ENCODE assay signal across 8 cellular contexts in the genomic region with DNA sequence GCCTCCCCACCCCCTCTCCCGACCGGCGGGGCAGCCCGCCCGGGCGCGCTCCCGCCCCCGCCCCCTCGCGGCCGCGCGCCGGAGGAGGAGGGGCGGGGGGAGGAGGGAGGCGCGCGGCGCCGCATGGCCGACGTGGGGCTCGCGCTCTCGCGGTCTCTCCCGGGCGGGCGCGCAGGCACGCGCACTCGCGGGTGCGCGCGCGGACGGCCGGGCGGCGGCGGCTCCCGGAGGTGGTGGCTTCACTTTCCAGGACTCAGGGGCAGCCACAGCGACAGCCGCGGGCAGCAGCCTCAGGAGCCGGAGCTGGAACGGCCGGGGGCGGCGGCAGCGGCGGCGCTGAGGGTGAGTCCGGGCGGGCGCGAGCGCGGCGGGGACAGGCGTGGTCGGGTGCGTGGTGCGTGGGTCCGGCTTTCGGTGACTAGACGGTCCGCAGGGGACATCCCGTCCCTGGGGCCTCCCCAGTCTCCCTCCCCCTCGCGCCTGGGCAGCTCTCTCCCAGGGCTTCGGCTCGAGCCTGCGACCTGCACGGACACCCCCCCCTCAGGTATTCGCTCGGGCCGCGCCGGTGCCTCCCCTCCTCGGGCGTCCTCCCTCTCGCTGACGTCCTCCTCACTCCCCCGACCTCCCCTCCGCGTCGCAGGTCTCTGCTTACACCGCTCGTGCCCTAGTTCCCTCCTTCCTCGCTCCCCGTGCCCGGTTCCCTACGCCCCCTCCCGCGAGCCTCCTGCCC. TPM values are rescaled to one million over a fixed set of nuclear protein-coding genes. Genes with fewer than 3 reads are reported as not detected.
A peak's percentile ranks its signal among the peaks of the same experiment; 100 is the strongest.
DNase-seq lines count a peak whose midpoint lies in the region; ATAC-seq and TF ChIP-seq lines count a peak whose summit lies in the region.

Gene UBE2E2, plus strand, starts transcription at position 407 of the 730 bp plus-strand sequence.

- H3K9me3 ChIP-seq in GM23248 (ENCODE audit: low read depth) = no peaks in the 10 kb centered on the region
- no peaks in the 10 kb centered on the region for H3K9me3 ChIP-seq in KOPT-K1 (ENCODE audit: insufficient read depth, low read length, poor library complexity, severe bottlenecking)
- no peaks in the 10 kb centered on the region for H3K9me3 ChIP-seq in T-helper 17 cell (ENCODE audit: control insufficient read depth, low read length, poor library complexity, severe bottlenecking)
- no peaks in the 10 kb centered on the region for H3K9me3 ChIP-seq in iPS-15b (ENCODE audit: control insufficient read depth, insufficient read depth, low read length)
- no peaks in the 10 kb centered on the region for H3K9me3 ChIP-seq in gastrocnemius medialis

- H3K27me3 ChIP-seq in GM23248 (replicated peaks; ENCODE audit: insufficient read depth) (no peaks in the 10 kb centered on the region), iPS-15b (ENCODE audit: control insufficient read depth, insufficient read depth, low read length) (peaks cover 27% of the 10 kb centered on the region), gastrocnemius medialis (no peaks in the 10 kb centered on the region)

- TF ChIP-seq POLR2A in gastrocnemius medialis (IDR thresholded peaks at IDR 0.05) = peak; percentile 95 to 97

- WGBS in GM23248 (ENCODE audit: low coverage in 1 of 2, low lambda C conversion rate in 2 of 2, missing lambda C conversion rate in 2 of 2), 2 experiments = 1% methylated on average over 87 of the region's 99 CpGs; no CpG with 5 or more reads in 1 of the 2 experiments

- peak within 1 kb of the TSS; percentile 88 for H3K4me3 Mint-ChIP-seq in T-helper 17 cell
- H3K4me3 Mint-ChIP-seq in MCF 10A (ENCODE audit: unreplicated experiment) = peak within 1 kb of the TSS; percentile 87

- peaks cover 40% of the 10 kb centered on the region for H3K79me2 ChIP-seq in GM23248 (ENCODE audit: insufficient read depth)

- H3K27ac Mint-ChIP-seq in T-helper 17 cell (peak within 1 kb of the TSS; percentile 14), MCF 10A (ENCODE audit: low read depth, unreplicated experiment) (peak within 1 kb of the TSS; percentile 39)

- H3K27me3 Mint-ChIP-seq in T-helper 17 cell = peaks cover 24% of the 10 kb centered on the region
- H3K27me3 Mint-ChIP-seq in MCF 10A (ENCODE audit: insufficient read depth, unreplicated experiment) = peaks cover 7% of the 10 kb centered on the region

- no peaks in the 10 kb centered on the region for H3K9me3 Mint-ChIP-seq in MCF 10A (ENCODE audit: unreplicated experiment)

- H3K9me2 ChIP-seq in GM23248 (ENCODE audit: insufficient read depth) = no peaks in the 10 kb centered on the region

- peaks cover 15% of the 10 kb centered on the region for H3K4me1 Mint-ChIP-seq in T-helper 17 cell
- H3K4me1 Mint-ChIP-seq in MCF 10A (ENCODE audit: insufficient read depth, unreplicated experiment) = peaks cover 12% of the 10 kb centered on the region

- BruUV-seq in MCF 10A (replicated peaks; lab: Mats Ljungman, UMichigan) = no TSS peak

- DNase-seq in GM10266 (ENCODE audit: extremely low spot score) (peak; percentile 94), GM23248 (peak; percentile 87), T-helper 17 cell (peak in 2 of 3 donors; percentile 10 to 21), MCF 10A (ENCODE audit: unreplicated experiment) (peak; percentile 55), gastrocnemius medialis (peak; percentile 72 to 78), NCI-H187 (lab: John Stamatoyannopoulos, UW) (no peak)

- 0 out of 2 replicates have a peak, but pooled peaks cover 3% of the 10 kb centered on the region for H4K20me1 ChIP-seq in GM23248 (ENCODE audit: insufficient read depth)

- H3K4me3 ChIP-seq in GM23248 = peak within 1 kb of the TSS; percentile 85
- peak within 1 kb of the TSS; percentile 88 for H3K4me3 ChIP-seq in iPS-15b (ENCODE audit: low read depth, low read length)
- peak within 1 kb of the TSS; percentile 67 to 84 (median 78) for H3K4me3 ChIP-seq in gastrocnemius medialis

- H3K4me2 ChIP-seq in GM23248 (ENCODE audit: unreplicated experiment) = peak within 1 kb of the TSS; percentile 90

- H3K9ac ChIP-seq in GM23248 (peak within 1 kb of the TSS; percentile 85), iPS-15b (ENCODE audit: low read depth, low read length) (peak within 1 kb of the TSS; percentile 79)

- TF ChIP-seq CTCF in GM10266 (IDR thresholded peaks at IDR 0.05; ENCODE audit: control insufficient read depth, insufficient read depth, low read depth, missing control alignments) (no peak), MCF 10A (IDR thresholded peaks at IDR 0.05; ENCODE audit: unreplicated experiment) (no peak), gastrocnemius medialis (IDR thresholded peaks at IDR 0.05 in 4 of 5, conservative IDR thresholded peaks at IDR 0.05 in 1 of 5) (no peak)

- H3K27ac ChIP-seq in GM23248 (no peak within 1 kb of the TSS), KOPT-K1 (ENCODE audit: low read depth, low read length, poor library complexity, severe bottlenecking) (peak within 1 kb of the TSS; percentile 60), gastrocnemius medialis (peak within 1 kb of the TSS; percentile 90 to 95 (median 92))

- H2AFZ ChIP-seq in GM23248 = peak within 1 kb of the TSS; percentile 95

- CTCF ChIA-PET in MCF 10A (lab: Yijun Ruan, JAX) = no interaction called here

- peaks cover 5% of the 10 kb centered on the region; the same call in 1 of the 2 replicates for H3F3A ChIP-seq in GM23248 (ENCODE audit: insufficient read depth)

- H3K36me3 ChIP-seq in GM23248 (ENCODE audit: low read depth) (no peaks in the 10 kb centered on the region), KOPT-K1 (ENCODE audit: insufficient read depth, low read length) (no peaks in the 10 kb centered on the region), iPS-15b (ENCODE audit: control insufficient read depth, insufficient read depth, low read length) (no peaks in the 10 kb centered on the region), gastrocnemius medialis (no peaks in the 10 kb centered on the region)

- in situ Hi-C loops in GM23248 (cut with MboI) (no loop called here), gastrocnemius medialis (cut with MboI; ENCODE audit: low sequenced_read_pairs in 4 of 4) (no loop called here)

- H3K4me1 ChIP-seq in GM23248 (ENCODE audit: insufficient read depth) = peaks cover 15% of the 10 kb centered on the region
- peaks cover 11% of the 10 kb centered on the region for H3K4me1 ChIP-seq in iPS-15b (ENCODE audit: control insufficient read depth, insufficient read depth, low read length)
- H3K4me1 ChIP-seq in gastrocnemius medialis = peaks cover 37 to 47% of the 10 kb centered on the region in 2 donors

- intact Hi-C loops in MCF 10A (cut with micrococcal nuclease) = loop anchor here (5.0 to 10.0 kb wide), 3 partner anchors 132 to 599 kb away; no protein-coding TSS in a partner anchor
- intact Hi-C loops in gastrocnemius medialis (cut with DNase I; ENCODE audit: low total_unique reads) = loop anchor here (1.0 to 10.0 kb wide), 4 partner anchors 100 to 742 kb away; partner anchors contain the start of gene NR1D2

- POLR2A ChIA-PET in MCF 10A (lab: Yijun Ruan, JAX) = interaction anchor here (0.5 to 1.8 kb wide), 6 partner anchors 8 to 606 kb away, joined by 3 to 5 read pairs (median 4); no protein-coding TSS in a partner anchor

- H3K36me3 Mint-ChIP-seq in T-helper 17 cell (ENCODE audit: low read depth) = peaks cover 5% of the 10 kb centered on the region
- no peaks in the 10 kb centered on the region for H3K36me3 Mint-ChIP-seq in MCF 10A (ENCODE audit: insufficient read depth, unreplicated experiment)

- ATAC-seq in T-helper 17 cell (peak; percentile 72), gastrocnemius medialis (peak; percentile 75)

RNA-seq across cellular contexts. Expression of gene UBE2E2, which starts in this region (rescaled TPM):
- total RNA-seq in GM23248 (2014; rRNA removed; shearing (Covaris generic)) = 29.0 and 31.9 TPM in 2 replicates
- 70.2 and 75.4 TPM in 2 replicates for polyA plus RNA-seq in GM23248 (2016; fragmentation: Nextera tagmentation; extraction: Ambion mirVana)
- total RNA-seq in T-helper 17 cell = 1 to 10 TPM; 5.0 to 7.6 TPM
- 64.3 and 69.4 TPM in 2 replicates for total RNA-seq in MCF 10A (2022)
- total RNA-seq in gastrocnemius medialis = 10 to 100 TPM in 3 of 4 donors, 1 to 10 TPM in 1; 7.9 to 44.7 (median 26.6) TPM

Comparison
In these comparisons a context has a peak if more than half of its experiments do, and no peak if none do; other contexts are left out.
1. DNase-seq: peak in GM10266 (single experiment), GM23248 (single experiment), T-helper 17 cell (2 of 3), MCF 10A (single experiment) and gastrocnemius medialis (2 of 2); none in NCI-H187 (0 of 2).
2. Peak in every context shown above with its lines, with median percentiles within 50 percentile points of each other: H3K4me3 ChIP-seq.